19 cellular contexts compared by ENCODE assay signal in the genomic region with DNA sequence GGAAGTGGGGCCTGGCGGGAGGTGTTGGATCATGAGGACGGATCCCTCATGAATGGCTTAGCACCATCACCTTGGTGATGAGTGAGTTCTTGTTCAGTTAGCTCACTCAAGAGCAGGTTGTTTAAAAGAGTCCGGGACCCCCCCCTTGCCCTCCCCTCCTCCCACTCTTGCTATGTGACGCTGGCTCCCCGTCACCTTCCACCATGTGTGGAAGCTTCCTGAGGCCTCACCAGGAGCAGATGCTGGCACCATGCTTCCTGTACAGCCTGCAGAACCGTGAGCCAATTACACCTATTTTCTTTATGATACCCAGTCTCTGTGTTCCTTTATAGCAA. TPM values are rescaled to one million over a fixed set of nuclear protein-coding genes. Genes with fewer than 3 reads are reported as not detected.
A peak's percentile ranks its signal among the peaks of the same experiment; 100 is the strongest.
DNase-seq lines count a peak whose midpoint lies in the region; ATAC-seq and TF ChIP-seq lines count a peak whose summit lies in the region.
"Had no signal": no experiment of that assay in that cellular context is flagged by ENCODE, and none has a peak within 500 bp of the region (broad histone marks: within the 10 kb centered on the region; RNA-seq: fewer than 3 reads in every experiment).

No MANE protein-coding gene starts in this region.

- H3K4me1 Mint-ChIP-seq in brain (peaks cover 23% of the 10 kb centered on the region), nephron (peaks cover 21% of the 10 kb centered on the region)
- peaks cover 23% of the 10 kb centered on the region for H3K4me1 Mint-ChIP-seq in stimulated activated naive CD8-positive, alpha-beta T cell treated with anti-CD3 and anti-CD28 coated beads, Interleukin-15, Interleukin-2, amounts not matched to agents 100 ng/mL and 50 ng/mL, for 24 hours (ENCODE audit: low read depth)

- H3K9me3 Mint-ChIP-seq in brain (peaks cover 0 to 6% (median 0%) of the 10 kb centered on the region in 5 experiments), nephron (peaks cover 3% of the 10 kb centered on the region)
- no peaks in the 10 kb centered on the region for H3K9me3 Mint-ChIP-seq in stimulated activated naive CD8-positive, alpha-beta T cell treated with anti-CD3 and anti-CD28 coated beads, Interleukin-15, Interleukin-2, amounts not matched to agents 100 ng/mL and 50 ng/mL, for 24 hours
- H3K9me3 Mint-ChIP-seq: CD4-positive, alpha-beta memory T cell had no signal

- no peak overlapping the region for H3K27ac ChIP-seq in heart right ventricle

- intact Hi-C loops in cardiac septum (cut with DNase I) = no loop called here
- intact Hi-C loops in heart right ventricle (cut with DNase I) = no loop called here

- H3K4me1 ChIP-seq in heart right ventricle = peaks cover 0 to 22% (median 9%) of the 10 kb centered on the region in 9 donors

- peak overlapping the region in 3 of 5 experiments; percentile 12 to 15 (median 13) for H3K27ac Mint-ChIP-seq in brain
- peak overlapping the region in 1 of 3 experiments; percentile 43 for H3K27ac Mint-ChIP-seq in nephron
- peak overlapping the region; percentile 38 for H3K27ac Mint-ChIP-seq in stimulated activated naive CD8-positive, alpha-beta T cell treated with anti-CD3 and anti-CD28 coated beads, Interleukin-15, Interleukin-2, amounts not matched to agents 100 ng/mL and 50 ng/mL, for 24 hours
- H3K27ac Mint-ChIP-seq: GM23338 had no signal

- TF ChIP-seq CTCF in heart right ventricle (IDR thresholded peaks at IDR 0.05) (no peak), brain (conservative IDR thresholded peaks at IDR 0.05) (no peak), nephron (IDR thresholded peaks at IDR 0.05; ENCODE audit: unreplicated experiment in 3 of 3) (no peak)

- H3K27me3 Mint-ChIP-seq in brain (peaks cover 4% of the 10 kb centered on the region), nephron (ENCODE audit: low read depth) (no peaks in the 10 kb centered on the region)
- H3K27me3 Mint-ChIP-seq in stimulated activated naive CD8-positive, alpha-beta T cell treated with anti-CD3 and anti-CD28 coated beads, Interleukin-15, Interleukin-2, amounts not matched to agents 100 ng/mL and 50 ng/mL, for 24 hours = no peaks in the 10 kb centered on the region
- H3K27me3 Mint-ChIP-seq: CD4-positive, alpha-beta memory T cell had no signal

- WGBS in heart right ventricle, 2 donors = 92 to 93% methylated on average over 6 of the region's 6 CpGs

- H3K4me3 ChIP-seq in heart right ventricle = no peak overlapping the region
- H3K4me3 ChIP-seq: GM23338, K562 had no signal

- H3K36me3 ChIP-seq in heart right ventricle = no peaks in the 10 kb centered on the region

- H3K4me3 Mint-ChIP-seq in brain (peak overlapping the region in 1 of 5 experiments; percentile 49), nephron (peak overlapping the region; percentile 10 to 60 (median 17))
- H3K4me3 Mint-ChIP-seq in stimulated activated naive CD8-positive, alpha-beta T cell treated with anti-CD3 and anti-CD28 coated beads, Interleukin-15, Interleukin-2, amounts not matched to agents 100 ng/mL and 50 ng/mL, for 24 hours = no peak overlapping the region
- H3K4me3 Mint-ChIP-seq: GM23338 had no signal

- peak; percentile 47 for DNase-seq in cardiac septum (ENCODE audit: low spot score)
- no peak for DNase-seq in heart right ventricle
- DNase-seq in NCI-H1048 (lab: John Stamatoyannopoulos, UW) = no peak
- DNase-seq in NCI-H1436 (lab: John Stamatoyannopoulos, UW) = no peak
- DNase-seq in HT-29 (ENCODE audit: low spot score) = no peak
- DNase-seq: Calu3, NCI-H1105 treated with DMSO at 0.1 percent for 48 hours, NCI-H1694 treated with DMSO at 0.1 percent for 48 hours, NCI-H2107, NCI-H2227 treated with DMSO at 0.1 percent for 48 hours, NCI-H524, NCI-H82, SHP77 treated with DMSO at 0.1 percent for 48 hours had no signal

- no peaks in the 10 kb centered on the region for H3K27me3 ChIP-seq in heart right ventricle

- peaks cover 0 to 7% (median 0%) of the 10 kb centered on the region in 11 donors for H3K9me3 ChIP-seq in heart right ventricle

- ATAC-seq in heart right ventricle = no peak
- ATAC-seq: GM23338, K562 had no signal

- H3K36me3 Mint-ChIP-seq in brain (no peaks in the 10 kb centered on the region), nephron (ENCODE audit: low read depth) (no peaks in the 10 kb centered on the region)
- peaks cover 8% of the 10 kb centered on the region for H3K36me3 Mint-ChIP-seq in stimulated activated naive CD8-positive, alpha-beta T cell treated with anti-CD3 and anti-CD28 coated beads, Interleukin-15, Interleukin-2, amounts not matched to agents 100 ng/mL and 50 ng/mL, for 24 hours (ENCODE audit: low read depth)

RNA-seq across cellular contexts. Expression of a gene that starts 3.0 kb away (rescaled TPM):
- total RNA-seq in cardiac septum = 2.7 TPM
- total RNA-seq in heart right ventricle = 1 to 10 TPM; 1.5 to 8.5 (median 3.5) TPM
- polyA plus RNA-seq in heart right ventricle = 1 to 10 TPM; 3.8 to 7.2 TPM
- 18.1 TPM for polyA plus RNA-seq in brain (ENCODE audit: insufficient read depth, low read depth, low replicate concordance)
- 56.7 and 67.4 TPM in 2 replicates for total RNA-seq in HT-29 (2014; rRNA removed; shearing (Covaris generic))
